Comparison of ENCODE assay signal across 16 cellular contexts in genomic region chrX:42485621-42486020, GRCh38.
DNase-seq lines count a peak whose midpoint lies in the region; ATAC-seq lines count a peak whose summit lies in the region.
"Had no signal": no experiment of that assay in that cellular context is flagged by ENCODE, and none has a peak within 500 bp of the region (broad histone marks: within the 10 kb centered on the region; RNA-seq: fewer than 3 reads in every experiment).

No MANE protein-coding gene starts in this region.

- H3K27me3 Mint-ChIP-seq in activated CD8-positive, alpha-beta T cell treated with anti-CD3 and anti-CD28 coated beads, Interleukin-2, amount 10 ng/mL, durations not matched to agents 7 days and 5 days (ENCODE audit: low read depth), result no peaks in the 10 kb centered on the region

- DNase-seq in DMS 273 (lab: John Stamatoyannopoulos, UW; ENCODE audit: unreplicated experiment) (peak; percentile 9), DMS 273 treated with DMSO at 0.1 percent for 48 hours (lab: John Stamatoyannopoulos, UW) (no peak), HT1080 (ENCODE audit: low read depth) (peak; percentile 3), astrocyte of the hippocampus (ENCODE audit: low read depth, low spot score) (peak; percentile 56), myocyte (ENCODE audit: low read depth) (peak; percentile 0), anterior cingulate cortex (lab: John Stamatoyannopoulos, UW) (no peak), GOT3 (lab: John Stamatoyannopoulos, UW) (no peak)
- DNase-seq in activated CD8-positive, alpha-beta T cell treated with anti-CD3 and anti-CD28 coated beads, Interleukin-2, amount 10 ng/mL, durations not matched to agents 7 days and 5 days, result no peak
- DNase-seq: C1 segment of cervical spinal cord, DMS53, KBM-7, NCI-H1105 treated with DMSO at 0.1 percent for 48 hours, NCI-H187, NCI-H526 treated with DMSO at 0.1 percent for 48 hours, PC-3 had no signal

- H3K4me3 Mint-ChIP-seq in activated CD8-positive, alpha-beta T cell treated with anti-CD3 and anti-CD28 coated beads, Interleukin-2, amount 10 ng/mL, durations not matched to agents 7 days and 5 days, result no peak overlapping the region

- no peak for ATAC-seq in activated CD8-positive, alpha-beta T cell treated with anti-CD3 and anti-CD28 coated beads, Interleukin-2, amount 10 ng/mL, durations not matched to agents 7 days and 5 days
- ATAC-seq: PC-3, Right ventricle myocardium inferior had no signal

- CTCF ChIA-PET in activated CD8-positive, alpha-beta T cell treated with anti-CD3 and anti-CD28 coated beads, Interleukin-2, amount 10 ng/mL, durations not matched to agents 7 days and 5 days (lab: Charles Lee), result no interaction called here

- H3K27ac Mint-ChIP-seq in activated CD8-positive, alpha-beta T cell treated with anti-CD3 and anti-CD28 coated beads, Interleukin-2, amount 10 ng/mL, durations not matched to agents 7 days and 5 days, result no peak overlapping the region

- no peaks in the 10 kb centered on the region for H3K9me3 Mint-ChIP-seq in activated CD8-positive, alpha-beta T cell treated with anti-CD3 and anti-CD28 coated beads, Interleukin-2, amount 10 ng/mL, durations not matched to agents 7 days and 5 days (ENCODE audit: insufficient read depth)

- no peaks in the 10 kb centered on the region for H3K36me3 Mint-ChIP-seq in activated CD8-positive, alpha-beta T cell treated with anti-CD3 and anti-CD28 coated beads, Interleukin-2, amount 10 ng/mL, durations not matched to agents 7 days and 5 days (ENCODE audit: low read depth)

- POLR2A ChIA-PET in activated CD8-positive, alpha-beta T cell treated with anti-CD3 and anti-CD28 coated beads, Interleukin-2, amount 10 ng/mL, durations not matched to agents 7 days and 5 days (lab: Charles Lee), result no interaction called here

- H3K4me1 Mint-ChIP-seq in activated CD8-positive, alpha-beta T cell treated with anti-CD3 and anti-CD28 coated beads, Interleukin-2, amount 10 ng/mL, durations not matched to agents 7 days and 5 days (ENCODE audit: low read depth), result no peaks in the 10 kb centered on the region

Comparison
In these comparisons a context has a peak if more than half of its experiments do, and no peak if none do; other contexts are left out.
1. DNase-seq: peak in DMS 273 (single experiment), HT1080 (single experiment), astrocyte of the hippocampus (single experiment) and myocyte (single experiment); none in DMS 273 treated with DMSO at 0.1 percent for 48 hours (single experiment), anterior cingulate cortex (0 of 58), GOT3 (single experiment) and activated CD8-positive, alpha-beta T cell treated with anti-CD3 and anti-CD28 coated beads, Interleukin-2, amount 10 ng/mL, durations not matched to agents 7 days and 5 days (single experiment).